ENCODE assay signal across 1 cellular context in the genomic region with DNA sequence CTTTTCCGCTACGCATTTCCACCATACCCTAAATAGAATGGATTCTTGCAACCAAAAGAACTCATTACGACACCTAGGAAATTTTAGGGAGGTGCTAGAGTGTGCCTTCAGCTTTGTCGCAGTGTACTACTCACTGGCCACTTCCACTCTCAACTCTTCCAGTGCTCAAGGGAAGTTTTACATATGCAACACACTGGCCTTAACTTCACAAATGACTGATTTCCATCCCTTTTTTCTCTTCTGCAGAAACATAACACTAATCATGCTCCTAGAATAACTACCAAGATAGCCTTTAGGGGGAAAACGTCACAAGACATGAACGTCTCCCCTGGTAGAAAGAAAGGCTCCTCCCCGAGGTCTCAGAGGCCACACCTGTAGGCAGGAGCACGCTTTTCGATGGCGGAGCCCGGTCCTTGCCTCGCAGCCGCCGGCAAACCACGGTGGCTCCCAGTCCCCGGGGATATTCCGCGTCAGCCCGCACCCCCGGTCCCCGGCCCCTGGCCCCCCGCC.
A peak's percentile ranks its signal among the peaks of the same experiment; 100 is the strongest.
TF ChIP-seq lines count a peak whose summit lies in the region.

No MANE protein-coding gene starts in this region.

TF ChIP-seq in H1, 55 proteins besides CTCF, POLR2A, EP300 and RAD21:
- TF ChIP-seq KDM4A (IDR thresholded peaks at IDR 0.05; ENCODE audit: low read depth, low read length, severe bottlenecking) (no peak), JUN (IDR thresholded peaks at IDR 0.05; ENCODE audit: low read depth, low read length) (no peak), TCF12 (IDR thresholded peaks at IDR 0.05; ENCODE audit: low read depth, low read length) (no peak), SAP30 (IDR thresholded peaks at IDR 0.05; ENCODE audit: insufficient read depth, insufficient replicate concordance, low read length) (peak; percentile 29), SP1 (IDR thresholded peaks at IDR 0.05; ENCODE audit: low read depth, low read length) (no peak), TBP (IDR thresholded peaks at IDR 0.05; ENCODE audit: low read depth, low read length) (no peak), KDM5A (IDR thresholded peaks at IDR 0.05; ENCODE audit: low read length) (no peak), BACH1 (IDR thresholded peaks at IDR 0.05; ENCODE audit: low read length) (no peak), CHD2 (IDR thresholded peaks at IDR 0.05; ENCODE audit: low read length) (no peak), POLR2AphosphoS5 (IDR thresholded peaks at IDR 0.05; ENCODE audit: low read depth, low read length) (peak; percentile 67), MAX (IDR thresholded peaks at IDR 0.05) (peak; percentile 60), NANOG (IDR thresholded peaks at IDR 0.05; ENCODE audit: insufficient read depth, low read depth, low read length, poor library complexity, severe bottlenecking) (no peak), SIN3A (conservative IDR thresholded peaks at IDR 0.05 in 1 of 2, IDR thresholded peaks at IDR 0.05 in 1 of 2; ENCODE audit: low read depth in 1 of 2, low read length in 2 of 2) (no peak)
